In the genomic region with DNA sequence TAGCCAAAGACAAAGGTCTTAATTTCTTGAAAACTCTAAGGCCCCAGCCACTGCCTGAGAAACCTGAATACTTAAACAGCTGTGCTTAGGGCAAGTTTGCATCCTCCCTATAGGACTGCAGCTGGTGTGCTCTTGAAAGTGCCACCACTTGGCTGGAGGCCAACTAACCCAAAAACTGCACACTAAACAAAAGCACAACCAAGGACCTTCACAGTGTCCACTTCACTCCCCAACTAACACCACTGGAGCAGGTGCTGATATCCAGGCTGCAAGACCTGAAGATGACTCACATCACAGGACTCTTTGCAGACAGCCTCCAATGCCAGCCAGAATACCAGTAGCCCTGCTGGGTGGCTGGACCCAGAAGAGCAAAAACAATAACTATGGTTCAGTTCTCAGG, we compare ENCODE assay signal across 25 cellular contexts.
DNase-seq lines count a peak whose midpoint lies in the region; ATAC-seq, FAIRE-seq and TF ChIP-seq lines count a peak whose summit lies in the region.
"Had no signal": no experiment of that assay in that cellular context is flagged by ENCODE, and none has a peak within 500 bp of the region (broad histone marks: within the 10 kb centered on the region; RNA-seq: fewer than 3 reads in every experiment).

No MANE protein-coding gene starts in this region.

- FAIRE-seq in keratinocyte (lab: Jason Lieb, UNC) = no peak

- H3K27ac ChIP-seq in GM23338 (ENCODE audit: low read depth) (no peak overlapping the region), SJCRH30 (no peak overlapping the region; the same call in 1 of the 2 replicates), keratinocyte (ENCODE audit: control insufficient read depth, insufficient read depth, low read length) (peak overlapping the region; percentile 2), testis (no peak overlapping the region)
- H3K27ac ChIP-seq: adrenal gland, coronary artery, GM23248, sigmoid colon, tibial artery, WERI-Rb-1 had no signal

- H3K27me3 Mint-ChIP-seq in GM23338 (ENCODE audit: insufficient read depth, low read depth, poor library complexity) = peaks cover 8% of the 10 kb centered on the region
- no peaks in the 10 kb centered on the region for H3K27me3 Mint-ChIP-seq in naive thymus-derived CD8-positive, alpha-beta T cell
- H3K27me3 Mint-ChIP-seq: activated CD4-positive, alpha-beta T cell treated with anti-CD3 and anti-CD28 coated beads, Interleukin-2, amount 10 ng/mL, durations not matched to agents 7 days and 5 days; CD4-positive, alpha-beta memory T cell; stimulated activated naive CD8-positive, alpha-beta T cell treated with anti-CD3 and anti-CD28 coated beads, Interleukin-15, Interleukin-2, amounts not matched to agents 100 ng/mL and 50 ng/mL, for 24 hours had no signal

- dilution Hi-C loops in keratinocyte (cut with MboI; ENCODE audit: extremely low pct_ligation_motif_present, low sequenced_read_pairs) = no loop called here

- H3F3A ChIP-seq in GM23338 (replicated peaks; ENCODE audit: low read depth) = no peaks in the 10 kb centered on the region

- no peak overlapping the region for H3K9ac ChIP-seq in keratinocyte (ENCODE audit: control insufficient read depth, extremely low read depth, insufficient read depth, low read length)
- H3K9ac ChIP-seq: GM23248 had no signal

- DNase-seq in GM23338 (ENCODE audit: low spot score) (no peak), MG63 (peak; percentile 8), SJCRH30 (peak; percentile 20 to 46), keratinocyte (ENCODE audit: low read depth, low spot score) (no peak), testis (no peak)
- no peak for DNase-seq in stimulated activated CD4-positive, alpha-beta T cell treated with anti-CD3 and anti-CD28 coated beads, Interleukin-2, amount 100 ng/mL, for 24 hours
- no peak for DNase-seq in naive thymus-derived CD8-positive, alpha-beta T cell
- DNase-seq: activated CD4-positive, alpha-beta T cell treated with anti-CD3 and anti-CD28 coated beads, Interleukin-2, amount 10 ng/mL, durations not matched to agents 7 days and 5 days; activated naive CD4-positive, alpha-beta T cell treated with Interleukin-2 at 50 U/mL for 16 hours; activated T-cell treated with anti-CD3 and anti-CD28 coated beads, Interleukin-2, amount 50 U/mL, for 72 hours; adrenal gland; AML-193; GDM1; GM23248; Kasumi-1; NCI-H1092 treated with DMSO at 0.1 percent for 48 hours; NCI-H2029 treated with DMSO at 0.1 percent for 48 hours; NCI-H510A treated with DMSO at 0.1 percent for 48 hours; sigmoid colon; tibial artery had no signal

- no peaks in the 10 kb centered on the region for H3K27me3 ChIP-seq in GM23338 (ENCODE audit: insufficient read depth)
- no peaks in the 10 kb centered on the region for H3K27me3 ChIP-seq in MG63
- no peaks in the 10 kb centered on the region for H3K27me3 ChIP-seq in SJCRH30
- H3K27me3 ChIP-seq in keratinocyte (ENCODE audit: control insufficient read depth, extremely low read depth, insufficient read depth, low read length) = no peaks in the 10 kb centered on the region
- H3K27me3 ChIP-seq in testis = no peaks in the 10 kb centered on the region
- H3K27me3 ChIP-seq: adrenal gland, sigmoid colon, tibial artery had no signal

- H3K27ac Mint-ChIP-seq in GM23338 = peak overlapping the region; percentile 32; the same call in 1 of the 2 replicates
- H3K27ac Mint-ChIP-seq in naive thymus-derived CD8-positive, alpha-beta T cell = no peak overlapping the region
- H3K27ac Mint-ChIP-seq: activated CD4-positive, alpha-beta T cell treated with anti-CD3 and anti-CD28 coated beads, Interleukin-2, amount 10 ng/mL, durations not matched to agents 7 days and 5 days; activated T-cell treated with anti-CD3 and anti-CD28 coated beads, Interleukin-2, amount 50 U/mL, for 72 hours; CD4-positive, alpha-beta memory T cell; stimulated activated naive CD8-positive, alpha-beta T cell treated with anti-CD3 and anti-CD28 coated beads, Interleukin-15, Interleukin-2, amounts not matched to agents 100 ng/mL and 50 ng/mL, for 24 hours had no signal

- no peaks in the 10 kb centered on the region for H3K36me3 Mint-ChIP-seq in GM23338 (ENCODE audit: low read depth)
- peaks cover 0 to 6% (median 0%) of the 10 kb centered on the region in 3 donors for H3K36me3 Mint-ChIP-seq in naive thymus-derived CD8-positive, alpha-beta T cell
- H3K36me3 Mint-ChIP-seq: CD4-positive, alpha-beta memory T cell had no signal

- H2AFZ ChIP-seq in GM23338 = no peak overlapping the region; the same call in 1 of the 2 replicates
- H2AFZ ChIP-seq in keratinocyte (ENCODE audit: control insufficient read depth, low read length) = no peak overlapping the region
- H2AFZ ChIP-seq: GM23248 had no signal

- no peaks in the 10 kb centered on the region for H3K79me2 ChIP-seq in GM23338 (replicated peaks; ENCODE audit: insufficient read depth)
- no peaks in the 10 kb centered on the region for H3K79me2 ChIP-seq in keratinocyte (ENCODE audit: control insufficient read depth, insufficient read depth, low read length)

- H3K4me3 Mint-ChIP-seq in GM23338 = no peak overlapping the region
- H3K4me3 Mint-ChIP-seq in naive thymus-derived CD8-positive, alpha-beta T cell = no peak overlapping the region
- H3K4me3 Mint-ChIP-seq: activated CD4-positive, alpha-beta T cell treated with anti-CD3 and anti-CD28 coated beads, Interleukin-2, amount 10 ng/mL, durations not matched to agents 7 days and 5 days; activated T-cell treated with anti-CD3 and anti-CD28 coated beads, Interleukin-2, amount 50 U/mL, for 72 hours; CD4-positive, alpha-beta memory T cell; stimulated activated naive CD8-positive, alpha-beta T cell treated with anti-CD3 and anti-CD28 coated beads, Interleukin-15, Interleukin-2, amounts not matched to agents 100 ng/mL and 50 ng/mL, for 24 hours had no signal

- no peaks in the 10 kb centered on the region for H3K4me1 ChIP-seq in GM23338 (ENCODE audit: insufficient read depth)
- peaks cover 5% of the 10 kb centered on the region; the same call in 1 of the 2 replicates for H3K4me1 ChIP-seq in SJCRH30
- peaks cover 11% of the 10 kb centered on the region for H3K4me1 ChIP-seq in keratinocyte (ENCODE audit: control insufficient read depth, extremely low read depth, insufficient read depth, low read length)
- H3K4me1 ChIP-seq in testis = no peaks in the 10 kb centered on the region
- H3K4me1 ChIP-seq: adrenal gland, sigmoid colon, tibial artery had no signal

- peaks cover 6% of the 10 kb centered on the region; the same call in 1 of the 2 replicates for H3K9me2 ChIP-seq in GM23338 (ENCODE audit: insufficient read depth)

- H3K9me3 Mint-ChIP-seq in GM23338 = no peaks in the 10 kb centered on the region
- peaks cover 4 to 54% (median 20%) of the 10 kb centered on the region in 9 donors for H3K9me3 Mint-ChIP-seq in naive thymus-derived CD8-positive, alpha-beta T cell

- TF ChIP-seq CTCF in GM23338 (conservative IDR thresholded peaks at IDR 0.05; ENCODE audit: low read depth in 2 of 2) = no peak
- TF ChIP-seq CTCF in keratinocyte (optimal IDR thresholded peaks at IDR 0.05 in 1 of 3, IDR thresholded peaks at IDR 0.05 in 1 of 3, conservative IDR thresholded peaks at IDR 0.05 in 1 of 3; ENCODE audit: extremely low read depth in 1 of 3, insufficient read depth in 2 of 3, low read length in 3 of 3) = no peak
- no peak for TF ChIP-seq CTCF in testis (IDR thresholded peaks at IDR 0.05)

- H3K9me3 ChIP-seq in MG63 (no peaks in the 10 kb centered on the region), SJCRH30 (replicated peaks) (no peaks in the 10 kb centered on the region), keratinocyte (ENCODE audit: control insufficient read depth, low read depth, low read length) (no peaks in the 10 kb centered on the region), testis (no peaks in the 10 kb centered on the region)
- H3K9me3 ChIP-seq: adrenal gland, sigmoid colon, tibial artery had no signal

- H3K36me3 ChIP-seq in GM23338 (ENCODE audit: insufficient read depth) (no peaks in the 10 kb centered on the region), MG63 (no peaks in the 10 kb centered on the region), SJCRH30 (no peaks in the 10 kb centered on the region), keratinocyte (ENCODE audit: control insufficient read depth in 2 of 2, extremely low read depth in 1 of 2, insufficient read depth in 2 of 2, low read length in 2 of 2) (no peaks in the 10 kb centered on the region), testis (ENCODE audit: low read depth, missing control alignments) (no peaks in the 10 kb centered on the region)
- H3K36me3 ChIP-seq: adrenal gland, sigmoid colon, tibial artery, WERI-Rb-1 had no signal

- H3K4me2 ChIP-seq in GM23338 = no peak overlapping the region
- H3K4me2 ChIP-seq in keratinocyte (ENCODE audit: control insufficient read depth, extremely low read depth, insufficient read depth, low read depth, low read length) = peak overlapping the region; percentile 4

- H4K20me1 ChIP-seq in GM23338 (replicated peaks; ENCODE audit: insufficient read depth) (no peaks in the 10 kb centered on the region), keratinocyte (ENCODE audit: control insufficient read depth, extremely low read depth, insufficient read depth, low read length) (no peaks in the 10 kb centered on the region)

- H3K4me1 Mint-ChIP-seq in GM23338 = no peaks in the 10 kb centered on the region
- H3K4me1 Mint-ChIP-seq in naive thymus-derived CD8-positive, alpha-beta T cell = no peaks in the 10 kb centered on the region
- H3K4me1 Mint-ChIP-seq: activated CD4-positive, alpha-beta T cell treated with anti-CD3 and anti-CD28 coated beads, Interleukin-2, amount 10 ng/mL, durations not matched to agents 7 days and 5 days; CD4-positive, alpha-beta memory T cell had no signal

- ATAC-seq in GM23338 = no peak
- ATAC-seq in naive thymus-derived CD8-positive, alpha-beta T cell = no peak
- ATAC-seq: activated T-cell treated with anti-CD3 and anti-CD28 coated beads, Interleukin-2, amount 50 U/mL, for 72 hours had no signal

- intact Hi-C loops in testis (cut with DNase I; ENCODE audit: low total_unique reads) = no loop called here

- POLR2A ChIA-PET in naive thymus-derived CD8-positive, alpha-beta T cell (lab: Charles Lee) = no interaction called here

- no peaks in the 10 kb centered on the region for H3K9me1 ChIP-seq in keratinocyte (ENCODE audit: control insufficient read depth, extremely low read depth, insufficient read depth, low read length)

- H3K4me3 ChIP-seq in GM23338 = no peak overlapping the region
- no peak overlapping the region for H3K4me3 ChIP-seq in MG63
- H3K4me3 ChIP-seq in SJCRH30 = no peak overlapping the region
- H3K4me3 ChIP-seq in keratinocyte (ENCODE audit: control insufficient read depth in 2 of 3, extremely low read depth in 1 of 3, insufficient read depth in 2 of 3, low read depth in 1 of 3, low read length in 3 of 3) = no peak overlapping the region
- no peak overlapping the region for H3K4me3 ChIP-seq in testis
- H3K4me3 ChIP-seq: adrenal gland, coronary artery, GM23248, lung, sigmoid colon, tibial artery had no signal

- TF ChIP-seq POLR2A in testis (IDR thresholded peaks at IDR 0.05) = no peak

TF ChIP-seq in GM23338, 12 proteins besides CTCF, POLR2A, EP300 and RAD21 (continues in another document):
- no peak for TF ChIP-seq POLR2AphosphoS5 (IDR thresholded peaks at IDR 0.05; ENCODE audit: low read depth)

Comparison
In these comparisons a context has a peak if more than half of its experiments do, and no peak if none do; other contexts are left out.
1. DNase-seq: peak in MG63 (single experiment) and SJCRH30 (2 of 2); none in GM23338 (single experiment), keratinocyte (single experiment), testis (single experiment), stimulated activated CD4-positive, alpha-beta T cell treated with anti-CD3 and anti-CD28 coated beads, Interleukin-2, amount 100 ng/mL, for 24 hours (0 of 2) and naive thymus-derived CD8-positive, alpha-beta T cell (0 of 10).